15 cellular contexts compared by ENCODE assay signal in genomic region chr17:49351572-49352140, GRCh38. TPM values are rescaled to one million over a fixed set of nuclear protein-coding genes. Genes with fewer than 3 reads are reported as not detected.
DNase-seq lines count a peak whose midpoint lies in the region; ATAC-seq, FAIRE-seq and TF ChIP-seq lines count a peak whose summit lies in the region.
"Had no signal": no experiment of that assay in that cellular context is flagged by ENCODE, and none has a peak within 500 bp of the region (broad histone marks: within the 10 kb centered on the region; RNA-seq: fewer than 3 reads in every experiment).

No MANE protein-coding gene starts in this region.

- H3K4me3 Mint-ChIP-seq in activated CD4-positive, alpha-beta T cell treated with anti-CD3 and anti-CD28 coated beads for 36 hours, result no peak overlapping the region
- no peak overlapping the region for H3K4me3 Mint-ChIP-seq in activated CD4-positive, alpha-beta T cell treated with anti-CD3 and anti-CD28 coated beads, Interleukin-2, amount 10 ng/mL, durations not matched to agents 24 days and 14 days
- H3K4me3 Mint-ChIP-seq in CD8-positive, alpha-beta memory T cell, result peak overlapping the region in 1 of 7 donors; percentile 51
- H3K4me3 Mint-ChIP-seq: H9 had no signal

- H3K9me3 ChIP-seq in CD8-positive, alpha-beta memory T cell (ENCODE audit: low read length), result no peaks in the 10 kb centered on the region
- no peaks in the 10 kb centered on the region for H3K9me3 ChIP-seq in endothelial cell of umbilical vein (replicated peaks; ENCODE audit: control insufficient read depth, insufficient read depth, low read length)

- BruUV-seq in endothelial cell of umbilical vein (replicated peaks; lab: Mats Ljungman, UMichigan), result no TSS peak

- H3K9me1 ChIP-seq in endothelial cell of umbilical vein (replicated peaks; ENCODE audit: control insufficient read depth, extremely low read depth, insufficient read depth, low read length), result no peaks in the 10 kb centered on the region

- intact Hi-C loops in activated CD4-positive, alpha-beta T cell treated with anti-CD3 and anti-CD28 coated beads for 36 hours (cut with DNase I, micrococcal nuclease), result no loop called here
- intact Hi-C loops in activated CD4-positive, alpha-beta T cell treated with anti-CD3 and anti-CD28 coated beads, Interleukin-2, amount 10 ng/mL, durations not matched to agents 24 days and 14 days (cut with micrococcal nuclease), result no loop called here
- intact Hi-C loops in endothelial cell of umbilical vein (cut with micrococcal nuclease), result no loop called here

- H3K27me3 Mint-ChIP-seq in activated CD4-positive, alpha-beta T cell treated with anti-CD3 and anti-CD28 coated beads for 36 hours, result no peaks in the 10 kb centered on the region
- H3K27me3 Mint-ChIP-seq in activated CD4-positive, alpha-beta T cell treated with anti-CD3 and anti-CD28 coated beads, Interleukin-2, amount 10 ng/mL, durations not matched to agents 24 days and 14 days, result no peaks in the 10 kb centered on the region
- H3K27me3 Mint-ChIP-seq in CD8-positive, alpha-beta memory T cell, result no peaks in the 10 kb centered on the region

- DNase-seq in activated CD4-positive, alpha-beta T cell treated with anti-CD3 and anti-CD28 coated beads for 36 hours, result no peak
- DNase-seq in activated CD4-positive, alpha-beta T cell treated with anti-CD3 and anti-CD28 coated beads, Interleukin-2, amount 10 ng/mL, durations not matched to agents 24 days and 14 days, result no peak
- DNase-seq in CD8-positive, alpha-beta memory T cell, result no peak
- DNase-seq in endothelial cell of umbilical vein (ENCODE audit: low read depth, low spot score), result no peak
- DNase-seq in RPMI8226, result no peak
- DNase-seq in dedifferentiated amniotic fluid mesenchymal stem cell (ENCODE audit: extremely low spot score), result no peak
- DNase-seq: 8988T, AML-193, DMS53, GF-D8, GOT3, H9 had no signal

- no peak for ATAC-seq in activated CD4-positive, alpha-beta T cell treated with anti-CD3 and anti-CD28 coated beads for 36 hours

- H3K9me3 Mint-ChIP-seq in activated CD4-positive, alpha-beta T cell treated with anti-CD3 and anti-CD28 coated beads for 36 hours (ENCODE audit: low read depth), result no peaks in the 10 kb centered on the region
- H3K9me3 Mint-ChIP-seq in activated CD4-positive, alpha-beta T cell treated with anti-CD3 and anti-CD28 coated beads, Interleukin-2, amount 10 ng/mL, durations not matched to agents 24 days and 14 days, result no peaks in the 10 kb centered on the region
- H3K9me3 Mint-ChIP-seq in CD8-positive, alpha-beta memory T cell, result no peaks in the 10 kb centered on the region

- TF ChIP-seq POLR2A in endothelial cell of umbilical vein (IDR thresholded peaks at IDR 0.05; ENCODE audit: low read depth, low read length), result no peak

- H3K4me2 ChIP-seq in endothelial cell of umbilical vein (ENCODE audit: insufficient read depth, low read length), result no peak overlapping the region
- H3K4me2 ChIP-seq: BLaER1 had no signal

- no peaks in the 10 kb centered on the region for H3K27me3 ChIP-seq in CD8-positive, alpha-beta memory T cell (ENCODE audit: insufficient read depth, low read length, poor library complexity, severe bottlenecking)
- H3K27me3 ChIP-seq in endothelial cell of umbilical vein (ENCODE audit: control insufficient read depth in 2 of 2, insufficient read depth in 2 of 2, low read length in 2 of 2), result no peaks in the 10 kb centered on the region
- H3K27me3 ChIP-seq: BLaER1 had no signal

- H3K9ac ChIP-seq in endothelial cell of umbilical vein (replicated peaks; ENCODE audit: extremely low read depth, insufficient read depth, low read length), result no peak overlapping the region
- H3K9ac ChIP-seq: BLaER1 had no signal

- H3K4me1 ChIP-seq in CD8-positive, alpha-beta memory T cell (ENCODE audit: insufficient read depth, low read length), result peaks cover 47% of the 10 kb centered on the region
- no peaks in the 10 kb centered on the region for H3K4me1 ChIP-seq in endothelial cell of umbilical vein (ENCODE audit: control insufficient read depth, extremely low read depth, insufficient read depth, low read length)

- H3K27ac ChIP-seq in 22Rv1 (peak overlapping the region; percentile 3; the same call in 1 of the 2 replicates), endothelial cell of umbilical vein (ENCODE audit: insufficient read depth, low read depth, low read length) (no peak overlapping the region)
- H3K27ac ChIP-seq in CD8-positive, alpha-beta memory T cell (ENCODE audit: low read depth, low read length), result no peak overlapping the region
- H3K27ac ChIP-seq: BLaER1 had no signal

- peaks cover 6% of the 10 kb centered on the region for H4K20me1 ChIP-seq in endothelial cell of umbilical vein (replicated peaks; ENCODE audit: control insufficient read depth, extremely low read depth, insufficient read depth, low read length)

- peak overlapping the region; percentile 42 for H3K27ac Mint-ChIP-seq in activated CD4-positive, alpha-beta T cell treated with anti-CD3 and anti-CD28 coated beads for 36 hours
- no peak overlapping the region for H3K27ac Mint-ChIP-seq in activated CD4-positive, alpha-beta T cell treated with anti-CD3 and anti-CD28 coated beads, Interleukin-2, amount 10 ng/mL, durations not matched to agents 24 days and 14 days
- H3K27ac Mint-ChIP-seq in CD8-positive, alpha-beta memory T cell, result peak overlapping the region in 5 of 8 donors; percentile 7 to 76 (median 44)
- H3K27ac Mint-ChIP-seq: H9 had no signal

- dilution Hi-C loops in endothelial cell of umbilical vein (cut with MboI; ENCODE audit: extremely low pct_ligation_motif_present, low sequenced_read_pairs), result no loop called here

- FAIRE-seq in endothelial cell of umbilical vein (lab: Jason Lieb, UNC), result peak; percentile 57
- FAIRE-seq: GM19239 had no signal

- H3K4me3 ChIP-seq in CD8-positive, alpha-beta memory T cell (ENCODE audit: low read length), result no peak overlapping the region
- no peak overlapping the region for H3K4me3 ChIP-seq in endothelial cell of umbilical vein (replicated peaks in 1 of 3; ENCODE audit: insufficient read depth in 1 of 3, low read depth in 1 of 3, low read length in 3 of 3)
- H3K4me3 ChIP-seq: BLaER1 had no signal

- H3K36me3 ChIP-seq in CD8-positive, alpha-beta memory T cell (ENCODE audit: insufficient read depth, low read length), result no peaks in the 10 kb centered on the region
- H3K36me3 ChIP-seq in endothelial cell of umbilical vein (ENCODE audit: control insufficient read depth in 2 of 2, extremely low read depth in 1 of 2, insufficient read depth in 2 of 2, low read length in 2 of 2), result no peaks in the 10 kb centered on the region
- H3K36me3 ChIP-seq: BLaER1 had no signal

- no peak overlapping the region for H2AFZ ChIP-seq in endothelial cell of umbilical vein (ENCODE audit: low read depth, low read length)

- CTCF ChIA-PET in activated CD4-positive, alpha-beta T cell treated with anti-CD3 and anti-CD28 coated beads for 36 hours (lab: Charles Lee), result interaction anchor here (0.7 to 1.4 kb wide), 3 partner anchors 9 to 45 kb away, joined by 3 to 4 read pairs (median 3); no protein-coding TSS in a partner anchor
- CTCF ChIA-PET in CD8-positive, alpha-beta memory T cell (lab: Charles Lee), result interaction anchor here (0.6 to 1.1 kb wide), 4 partner anchors 9 to 17 kb away, joined by 3 to 4 read pairs (median 3); no protein-coding TSS in a partner anchor
- CTCF ChIA-PET in endothelial cell of umbilical vein (lab: Charles Lee), result interaction anchor here (0.8 to 1.2 kb wide), 2 partner anchors 9 to 16 kb away, joined by 4 to 5 read pairs; no protein-coding TSS in a partner anchor

- TF ChIP-seq CTCF in 22Rv1 (IDR thresholded peaks at IDR 0.05), result no peak
- no peak for TF ChIP-seq CTCF in endothelial cell of umbilical vein (IDR thresholded peaks at IDR 0.05; ENCODE audit: extremely low read depth in 1 of 2, insufficient read depth in 1 of 2, low read depth in 1 of 2, low read length in 2 of 2)

- peaks cover 6% of the 10 kb centered on the region for H3K36me3 Mint-ChIP-seq in activated CD4-positive, alpha-beta T cell treated with anti-CD3 and anti-CD28 coated beads for 36 hours (ENCODE audit: low read depth)
- H3K36me3 Mint-ChIP-seq in activated CD4-positive, alpha-beta T cell treated with anti-CD3 and anti-CD28 coated beads, Interleukin-2, amount 10 ng/mL, durations not matched to agents 24 days and 14 days (ENCODE audit: low read depth), result peaks cover 22% of the 10 kb centered on the region
- H3K36me3 Mint-ChIP-seq in CD8-positive, alpha-beta memory T cell, result peaks cover 0 to 8% (median 0%) of the 10 kb centered on the region in 3 donors

- POLR2A ChIA-PET in activated CD4-positive, alpha-beta T cell treated with anti-CD3 and anti-CD28 coated beads for 36 hours (lab: Charles Lee), result no interaction called here
- POLR2A ChIA-PET in CD8-positive, alpha-beta memory T cell (lab: Charles Lee), result interaction anchor here (0.6 to 0.8 kb wide), 2 partner anchors 9 to 17 kb away, joined by 3 read pairs; no protein-coding TSS in a partner anchor
- POLR2A ChIA-PET in endothelial cell of umbilical vein (lab: Charles Lee), result no interaction called here

- peaks cover 35% of the 10 kb centered on the region for H3K79me2 ChIP-seq in endothelial cell of umbilical vein (ENCODE audit: control insufficient read depth, insufficient read depth, low read length)

- peaks cover 45% of the 10 kb centered on the region for H3K4me1 Mint-ChIP-seq in activated CD4-positive, alpha-beta T cell treated with anti-CD3 and anti-CD28 coated beads for 36 hours
- H3K4me1 Mint-ChIP-seq in activated CD4-positive, alpha-beta T cell treated with anti-CD3 and anti-CD28 coated beads, Interleukin-2, amount 10 ng/mL, durations not matched to agents 24 days and 14 days, result peaks cover 17% of the 10 kb centered on the region
- H3K4me1 Mint-ChIP-seq in CD8-positive, alpha-beta memory T cell, result peaks cover 48 to 72% (median 59%) of the 10 kb centered on the region in 3 donors

TF ChIP-seq in endothelial cell of umbilical vein, 7 proteins besides CTCF, POLR2A, EP300 and RAD21 (continues in another document):
- TF ChIP-seq JUN (IDR thresholded peaks at IDR 0.05; ENCODE audit: borderline replicate concordance, insufficient read depth, insufficient read length, low read depth), result no peak
- TF ChIP-seq POLR2AphosphoS5 (IDR thresholded peaks at IDR 0.05; ENCODE audit: insufficient read depth, low read depth, low read length), result no peak

RNA-seq across cellular contexts. Expression of gene ZNF652, which starts 10.4 kb away (rescaled TPM):
- total RNA-seq in activated CD4-positive, alpha-beta T cell treated with anti-CD3 and anti-CD28 coated beads for 36 hours, result 1 to 10 TPM; 5.2 to 7.0 TPM
- 4.5 and 5.5 TPM in 2 replicates for total RNA-seq in activated CD4-positive, alpha-beta T cell treated with anti-CD3 and anti-CD28 coated beads, Interleukin-2, amount 10 ng/mL, durations not matched to agents 24 days and 14 days
- total RNA-seq in CD8-positive, alpha-beta memory T cell, result 10 to 100 TPM; 11.5 to 11.9 TPM
- 27.7 TPM for polyA plus RNA-seq in CD8-positive, alpha-beta memory T cell
- total RNA-seq in endothelial cell of umbilical vein, result 18.2 and 18.6 TPM in 2 replicates
- polyA plus RNA-seq in endothelial cell of umbilical vein, result 6.1 and 6.2 TPM in 2 replicates
- 5.1 and 5.9 TPM in 2 replicates for polyA plus RNA-seq in endothelial cell of umbilical vein (2011; cell fraction: cytosol; rRNA removed)
- 16.3 and 19.9 TPM in 2 replicates for polyA plus RNA-seq in endothelial cell of umbilical vein (2011; cell fraction: nucleus; rRNA removed)
- 4.0 and 4.1 TPM in 2 replicates for polyA plus RNA-seq in endothelial cell of umbilical vein (2012)
- 22.8 and 24.6 TPM in 2 replicates for polyA minus RNA-seq in endothelial cell of umbilical vein
- polyA minus RNA-seq in endothelial cell of umbilical vein (2011; cell fraction: cytosol; rRNA and poly(A)+ RNA removed), result 30.3 TPM
- polyA minus RNA-seq in endothelial cell of umbilical vein (2011; cell fraction: nucleus; rRNA and poly(A)+ RNA removed), result 19.1 and 23.9 TPM in 2 replicates
